Comparison of ENCODE assay signal across 1 cellular context in the genomic region with DNA sequence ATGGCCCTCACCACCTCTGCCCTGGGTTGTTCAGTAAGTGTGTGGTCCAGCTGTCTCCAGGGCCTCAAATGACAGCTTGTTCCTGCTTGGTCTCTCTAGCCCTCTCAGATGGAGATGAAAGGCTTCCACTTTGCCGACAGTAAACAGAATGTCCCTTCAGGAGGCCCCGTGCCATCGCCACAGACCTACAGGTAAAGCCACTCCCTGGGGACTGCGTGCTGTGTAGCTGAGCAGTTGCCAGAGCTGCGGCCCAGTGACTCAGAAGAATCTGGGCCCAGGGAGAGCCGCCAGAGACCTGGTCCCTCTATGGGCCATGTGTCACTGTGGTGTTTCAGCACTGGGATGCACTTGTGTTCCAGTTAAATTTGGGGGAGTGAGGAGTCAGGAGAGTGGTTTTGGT.
A peak's percentile ranks its signal among the peaks of the same experiment; 100 is the strongest.
TF ChIP-seq lines count a peak whose summit lies in the region.

No MANE protein-coding gene starts in this region.

TF ChIP-seq in HepG2, 621 proteins besides CTCF, POLR2A, EP300 and RAD21:
- TF ChIP-seq ZNF207 (IDR thresholded peaks at IDR 0.05; ENCODE audit: borderline replicate concordance): no peak
- TF ChIP-seq RBM22 (optimal IDR thresholded peaks at IDR 0.05; ENCODE audit: low read length): peak; percentile 17
- TF ChIP-seq ZNF619 (CRISPR knock-in tag; IDR thresholded peaks at IDR 0.05): no peak
